Comparison of ENCODE assay signal across 8 cellular contexts in the genomic region with DNA sequence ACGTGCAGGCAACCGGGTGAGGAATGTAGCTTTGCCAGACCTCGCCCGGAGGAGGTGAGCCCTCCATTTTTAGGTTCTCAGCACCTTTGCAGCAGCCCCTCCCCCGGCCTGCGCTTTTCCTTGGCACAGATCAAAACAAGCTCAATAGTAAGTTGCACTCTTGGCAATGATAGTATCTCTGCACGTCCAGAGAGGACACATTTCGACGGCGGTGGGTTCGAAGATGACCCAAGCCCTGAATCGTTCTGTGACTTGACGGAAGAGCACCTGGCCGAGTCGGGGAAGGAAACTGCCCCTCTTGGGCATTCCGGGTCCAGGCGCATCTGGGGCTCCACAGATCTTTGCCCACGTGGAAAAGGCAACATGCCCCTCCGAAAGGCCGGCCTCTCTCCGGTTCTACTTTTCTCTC. TPM values are rescaled to one million over a fixed set of nuclear protein-coding genes. Genes with fewer than 3 reads are reported as not detected.
DNase-seq lines count a peak whose midpoint lies in the region; FAIRE-seq and TF ChIP-seq lines count a peak whose summit lies in the region.

No MANE protein-coding gene starts in this region.

- no peak overlapping the region; the same call in 1 of the 2 replicates for H3K27ac ChIP-seq in HEK293 (ENCODE audit: extremely low read depth, low read depth, low read length)
- no peak overlapping the region for H3K27ac ChIP-seq in endothelial cell of umbilical vein (ENCODE audit: insufficient read depth, low read depth, low read length)

- no peak overlapping the region for H3K27ac Mint-ChIP-seq in neural crest cell (ENCODE audit: unreplicated experiment)

- no peak overlapping the region for H2AFZ ChIP-seq in endothelial cell of umbilical vein (ENCODE audit: low read depth, low read length)

- no peaks in the 10 kb centered on the region for H4K20me1 ChIP-seq in endothelial cell of umbilical vein (replicated peaks; ENCODE audit: control insufficient read depth, extremely low read depth, insufficient read depth, low read length)

- peaks cover 27% of the 10 kb centered on the region for H3K4me1 Mint-ChIP-seq in neural crest cell

- H3K4me3 Mint-ChIP-seq in neural crest cell, result peak overlapping the region; percentile 84

- TF ChIP-seq CTCF in HEK293 (tag by site-specific recombination; IDR thresholded peaks at IDR 0.05) (no peak), endothelial cell of umbilical vein (IDR thresholded peaks at IDR 0.05; ENCODE audit: extremely low read depth in 1 of 2, insufficient read depth in 1 of 2, low read depth in 1 of 2, low read length in 2 of 2) (no peak), neural crest cell (conservative IDR thresholded peaks at IDR 0.05) (no peak)

- no peaks in the 10 kb centered on the region for H3K9me1 ChIP-seq in endothelial cell of umbilical vein (replicated peaks; ENCODE audit: control insufficient read depth, extremely low read depth, insufficient read depth, low read length)

- H3K36me3 ChIP-seq in HEK293 (ENCODE audit: control insufficient read depth in 2 of 2, insufficient read depth in 1 of 2, low read length in 2 of 2), result no peaks in the 10 kb centered on the region
- no peaks in the 10 kb centered on the region for H3K36me3 ChIP-seq in endothelial cell of umbilical vein (ENCODE audit: control insufficient read depth in 2 of 2, extremely low read depth in 1 of 2, insufficient read depth in 2 of 2, low read length in 2 of 2)
- H3K36me3 ChIP-seq in MG63, result no peaks in the 10 kb centered on the region

- CTCF ChIA-PET in HEK293 (lab: Yijun Ruan, JAX) (interaction anchor here (0.7 to 1.9 kb wide), 3 partner anchors 10 to 354 kb away, joined by 3 to 6 read pairs (median 6); no protein-coding TSS in a partner anchor), endothelial cell of umbilical vein (lab: Charles Lee) (interaction anchor here (1.8 to 1.9 kb wide), 2 partner anchors 353 to 426 kb away, joined by 7 to 8 read pairs; no protein-coding TSS in a partner anchor)

- no peaks in the 10 kb centered on the region for H3K9me3 Mint-ChIP-seq in neural crest cell

- DNase-seq in AG20443 (ENCODE audit: low spot score) (peak; percentile 27), endothelial cell of umbilical vein (ENCODE audit: low read depth, low spot score) (no peak), neural crest cell (ENCODE audit: low read depth, low spot score) (no peak), MG63 (no peak), NCI-H146 (lab: John Stamatoyannopoulos, UW) (no peak), NCI-H1105 (lab: John Stamatoyannopoulos, UW) (no peak), ureter (ENCODE audit: low spot score) (no peak)

- H3K4me2 ChIP-seq in endothelial cell of umbilical vein (ENCODE audit: insufficient read depth, low read length), result no peak overlapping the region

- H3K27me3 ChIP-seq in endothelial cell of umbilical vein (ENCODE audit: control insufficient read depth in 2 of 2, insufficient read depth in 2 of 2, low read length in 2 of 2) (peaks cover 81 to 94% of the 10 kb centered on the region in 2 experiments), MG63 (peaks cover 16% of the 10 kb centered on the region)

- H3K79me2 ChIP-seq in endothelial cell of umbilical vein (ENCODE audit: control insufficient read depth, insufficient read depth, low read length), result no peaks in the 10 kb centered on the region

- TF ChIP-seq POLR2A in endothelial cell of umbilical vein (IDR thresholded peaks at IDR 0.05; ENCODE audit: low read depth, low read length), result no peak

- POLR2A ChIA-PET in HEK293 (lab: Yijun Ruan, JAX), result interaction anchor here (0.7 kb wide), 1 partner anchor 468 kb away, joined by 3 read pairs; the partner anchor contains the start of gene NUP155
- POLR2A ChIA-PET in endothelial cell of umbilical vein (lab: Charles Lee), result no interaction called here

- FAIRE-seq in endothelial cell of umbilical vein (lab: Jason Lieb, UNC), result no peak

- no peaks in the 10 kb centered on the region for H3K9me3 ChIP-seq in HEK293 (ENCODE audit: control insufficient read depth, insufficient read depth, low read depth, low read length)
- no peaks in the 10 kb centered on the region for H3K9me3 ChIP-seq in endothelial cell of umbilical vein (replicated peaks; ENCODE audit: control insufficient read depth, insufficient read depth, low read length)
- no peaks in the 10 kb centered on the region for H3K9me3 ChIP-seq in MG63

- no peak overlapping the region for H3K9ac ChIP-seq in endothelial cell of umbilical vein (replicated peaks; ENCODE audit: extremely low read depth, insufficient read depth, low read length)

- peak overlapping the region; percentile 41 for H3K4me3 ChIP-seq in HEK293 (ENCODE audit: low read depth, low read length)
- H3K4me3 ChIP-seq in endothelial cell of umbilical vein (replicated peaks in 1 of 3; ENCODE audit: insufficient read depth in 1 of 3, low read depth in 1 of 3, low read length in 3 of 3), result no peak overlapping the region
- H3K4me3 ChIP-seq in MG63, result no peak overlapping the region

- dilution Hi-C loops in endothelial cell of umbilical vein (cut with MboI; ENCODE audit: extremely low pct_ligation_motif_present, low sequenced_read_pairs), result no loop called here

- peaks cover 90% of the 10 kb centered on the region for H3K27me3 Mint-ChIP-seq in neural crest cell (ENCODE audit: low read depth)

- no peaks in the 10 kb centered on the region for H3K36me3 Mint-ChIP-seq in neural crest cell (ENCODE audit: low read depth)

- BruUV-seq in endothelial cell of umbilical vein (replicated peaks; lab: Mats Ljungman, UMichigan), result no TSS peak

- H3K4me1 ChIP-seq in HEK293 (ENCODE audit: control insufficient read depth, insufficient read depth, low read length) (peaks cover 19% of the 10 kb centered on the region), endothelial cell of umbilical vein (ENCODE audit: control insufficient read depth, extremely low read depth, insufficient read depth, low read length) (peaks cover 24% of the 10 kb centered on the region)

- intact Hi-C loops in endothelial cell of umbilical vein (cut with micrococcal nuclease), result loop anchor here (1.0 to 5.0 kb wide), 2 partner anchors 122 to 426 kb away; no protein-coding TSS in a partner anchor

TF ChIP-seq in HEK293, 187 proteins besides CTCF, POLR2A, EP300 and RAD21 (continues in another document):
- TF ChIP-seq ZNF433 (tag by site-specific recombination; IDR thresholded peaks at IDR 0.05; ENCODE audit: low read depth), result no peak
- no peak for TF ChIP-seq IKZF3 (tag by site-specific recombination; IDR thresholded peaks at IDR 0.05)

TF ChIP-seq in endothelial cell of umbilical vein, 7 proteins besides CTCF, POLR2A, EP300 and RAD21:
- no peak for TF ChIP-seq JUN (IDR thresholded peaks at IDR 0.05; ENCODE audit: borderline replicate concordance, insufficient read depth, insufficient read length, low read depth)
- TF ChIP-seq EZH2 (IDR thresholded peaks at IDR 0.05; ENCODE audit: borderline replicate concordance, low read depth, low read length, severe bottlenecking), result peak; percentile 85
TF ChIP-seq in endothelial cell of umbilical vein: peak in this region for 1.

RNA-seq across cellular contexts. Expression of gene GDNF, which starts 0.9 kb away (rescaled TPM):
- not detected in 2 replicates for total RNA-seq in endothelial cell of umbilical vein
- not detected in 2 replicates for polyA plus RNA-seq in endothelial cell of umbilical vein
- polyA plus RNA-seq in endothelial cell of umbilical vein (2011; cell fraction: cytosol; rRNA removed), result not detected in 2 replicates
- polyA plus RNA-seq in endothelial cell of umbilical vein (2011; cell fraction: nucleus; rRNA removed), result not detected in 2 replicates
- polyA plus RNA-seq in endothelial cell of umbilical vein (2012), result not detected in 2 replicates
- polyA minus RNA-seq in endothelial cell of umbilical vein, result not detected in 2 replicates
- not detected for polyA minus RNA-seq in endothelial cell of umbilical vein (2011; cell fraction: cytosol; rRNA and poly(A)+ RNA removed)
- not detected in 2 replicates for polyA minus RNA-seq in endothelial cell of umbilical vein (2011; cell fraction: nucleus; rRNA and poly(A)+ RNA removed)
- 0.30 and 0.65 TPM in 2 replicates for total RNA-seq in neural crest cell
- not detected in 2 replicates for total RNA-seq in MG63 (2014; rRNA removed; shearing (Covaris generic); ENCODE audit: low replicate concordance)
- not detected for total RNA-seq in ureter
